In genomic region chr20:1241456-1241855, GRCh38 we compare ENCODE assay signal across 19 cellular contexts. TPM values are rescaled to one million over a fixed set of nuclear protein-coding genes. Genes with fewer than 3 reads are reported as not detected.
DNase-seq lines count a peak whose midpoint lies in the region; ATAC-seq and TF ChIP-seq lines count a peak whose summit lies in the region.
"Had no signal": no experiment of that assay in that cellular context is flagged by ENCODE, and none has a peak within 500 bp of the region (broad histone marks: within the 10 kb centered on the region; RNA-seq: fewer than 3 reads in every experiment).

No MANE protein-coding gene starts in this region.

- peak overlapping the region; percentile 38 for H3K27ac ChIP-seq in mesodermal cell (ENCODE audit: low read depth, low read length, severe bottlenecking)
- H3K27ac ChIP-seq: HL-60 had no signal

- ATAC-seq in GM21447 (IDR thresholded peaks at IDR 0.05; ENCODE audit: unreplicated experiment) = no peak
- no peak for ATAC-seq in mucosa of descending colon
- ATAC-seq: CD8-positive, alpha-beta T cell; GM12878; GM23338 had no signal

- DNase-seq in EH (ENCODE audit: low read depth) (peak; percentile 26), HFFc6 (no peak), endothelial cell (ENCODE audit: low spot score) (peak; percentile 9), RKO (ENCODE audit: low spot score) (no peak), mucosa of descending colon (no peak)
- DNase-seq: CD8-positive, alpha-beta T cell; COR-L47; DMS153; DMS79 treated with DMSO at 0.1 percent for 48 hours; H7; KBM-7 had no signal

- H3K4me3 ChIP-seq in mesodermal cell (ENCODE audit: extremely low read depth, insufficient read depth, low read length, poor library complexity, severe bottlenecking) = no peak overlapping the region
- no peak overlapping the region for H3K4me3 ChIP-seq in mucosa of descending colon
- H3K4me3 ChIP-seq: GM12878, GM23338 had no signal

- H3K27me3 Mint-ChIP-seq in HFFc6 (ENCODE audit: insufficient read depth) (no peaks in the 10 kb centered on the region), endothelial cell (ENCODE audit: unreplicated experiment) (peaks cover 3% of the 10 kb centered on the region)

- no peaks in the 10 kb centered on the region for H3K36me3 ChIP-seq in mesodermal cell (ENCODE audit: control insufficient read depth, insufficient read depth, low read length)
- H3K36me3 ChIP-seq in mucosa of descending colon (ENCODE audit: low read depth) = no peaks in the 10 kb centered on the region

- intact Hi-C loops in mucosa of descending colon (cut with DNase I, micrococcal nuclease) = no loop called here

- H3K4me3 Mint-ChIP-seq in HFFc6 (no peak overlapping the region), endothelial cell (ENCODE audit: unreplicated experiment) (no peak overlapping the region)
- H3K4me3 Mint-ChIP-seq: CD14-positive monocyte; CD8-positive, alpha-beta T cell; GM23338 had no signal

- H3K9me3 Mint-ChIP-seq in HFFc6 (no peaks in the 10 kb centered on the region), endothelial cell (ENCODE audit: unreplicated experiment) (no peaks in the 10 kb centered on the region)
- H3K9me3 Mint-ChIP-seq: CD14-positive monocyte; CD8-positive, alpha-beta T cell; GM23338 had no signal

- H3K27ac Mint-ChIP-seq in HFFc6 (peak overlapping the region; percentile 84), endothelial cell (ENCODE audit: unreplicated experiment) (peak overlapping the region; percentile 78)
- H3K27ac Mint-ChIP-seq: CD14-positive monocyte; CD8-positive, alpha-beta T cell; GM23338 had no signal

- no peaks in the 10 kb centered on the region for H3K9me3 ChIP-seq in mesodermal cell (ENCODE audit: control insufficient read depth, low read length)
- H3K9me3 ChIP-seq in mucosa of descending colon = no peaks in the 10 kb centered on the region

- H3K4me1 ChIP-seq in mesodermal cell (ENCODE audit: control insufficient read depth, insufficient read depth, low read length, poor library complexity, severe bottlenecking) (peaks cover 18% of the 10 kb centered on the region), mucosa of descending colon (ENCODE audit: low read depth) (no peaks in the 10 kb centered on the region)

- peaks cover 39% of the 10 kb centered on the region for H3K4me1 Mint-ChIP-seq in HFFc6 (ENCODE audit: low read depth)
- H3K4me1 Mint-ChIP-seq in endothelial cell (ENCODE audit: unreplicated experiment) = peaks cover 30% of the 10 kb centered on the region

- no peaks in the 10 kb centered on the region for H3K36me3 Mint-ChIP-seq in HFFc6 (ENCODE audit: low read depth)
- H3K36me3 Mint-ChIP-seq in endothelial cell (ENCODE audit: low read depth, unreplicated experiment) = no peaks in the 10 kb centered on the region
- H3K36me3 Mint-ChIP-seq: CD14-positive monocyte; CD8-positive, alpha-beta T cell had no signal

- TF ChIP-seq CTCF in HFFc6 (IDR thresholded peaks at IDR 0.05) = no peak
- no peak for TF ChIP-seq CTCF in endothelial cell (IDR thresholded peaks at IDR 0.05; ENCODE audit: unreplicated experiment)
- no peak for TF ChIP-seq CTCF in mucosa of descending colon (IDR thresholded peaks at IDR 0.05)

RNA-seq across cellular contexts. Expression of gene RAD21L1, which starts 15.6 kb away (rescaled TPM):
- under 1 TPM; 0.35 to 0.89 (median 0.56) TPM for total RNA-seq in HFFc6 (2021; fragmentation: NEBNext Ultra II Directional; extraction: Animal tissue kit (Norgen Biotek cat#: 25700))
- total RNA-seq in endothelial cell (ENCODE audit: unreplicated experiment) (1.1 TPM), mucosa of descending colon (not detected)
- 0.88 TPM for polyA plus RNA-seq in mesodermal cell (2013, experiment 1 of 2)
- 0.66 TPM for polyA plus RNA-seq in mesodermal cell (2013, experiment 2 of 2)
- total RNA-seq: CD8-positive, alpha-beta T cell; G401; GM12878; H7 had no signal
- polyA plus RNA-seq: CD14-positive monocyte, GM12878 had no signal

RNA-seq across cellular contexts. Expression of gene SNPH, which starts 24.6 kb away (rescaled TPM):
- total RNA-seq in HFFc6 (2021; fragmentation: NEBNext Ultra II Directional; extraction: Animal tissue kit (Norgen Biotek cat#: 25700)) = 10 to 100 TPM; 12.0 to 15.3 (median 13.3) TPM
- total RNA-seq in endothelial cell (ENCODE audit: unreplicated experiment) (8.4 TPM), mucosa of descending colon (10 to 100 TPM in 1 of 3 donors, 1 to 10 TPM in 2; 1.1 to 11.7 (median 2.2) TPM)
- polyA plus RNA-seq in mesodermal cell (2013, experiment 1 of 2) = 6.2 TPM
- 6.0 TPM for polyA plus RNA-seq in mesodermal cell (2013, experiment 2 of 2)

RNA-seq across cellular contexts. Expression of gene C20orf202, which starts 38.2 kb away (rescaled TPM):
- not detected for total RNA-seq in HFFc6 (2021; fragmentation: NEBNext Ultra II Directional; extraction: Animal tissue kit (Norgen Biotek cat#: 25700))
- total RNA-seq in endothelial cell (ENCODE audit: unreplicated experiment) = 0.92 TPM
- polyA plus RNA-seq in mesodermal cell (2013, experiment 1 of 2) = 0.66 TPM
- not detected for polyA plus RNA-seq in mesodermal cell (2013, experiment 2 of 2)
- total RNA-seq in mucosa of descending colon = under 1 TPM in 2 of 3 donors, not detected in 1; 0.23 to 0.48 TPM
- total RNA-seq: CD8-positive, alpha-beta T cell; G401; GM12878; GM23338; H7 had no signal
- polyA plus RNA-seq: BJ, CD14-positive monocyte, GM23338 had no signal

RNA-seq across cellular contexts. Expression of gene TMEM74B, which starts 56.7 kb away (rescaled TPM):
- total RNA-seq in HFFc6 (2021; fragmentation: NEBNext Ultra II Directional; extraction: Animal tissue kit (Norgen Biotek cat#: 25700)) = not detected
- total RNA-seq in endothelial cell (ENCODE audit: unreplicated experiment) = 35.4 TPM
- polyA plus RNA-seq in mesodermal cell (2013, experiment 1 of 2) = 14.7 TPM
- 11.1 TPM for polyA plus RNA-seq in mesodermal cell (2013, experiment 2 of 2)
- total RNA-seq in mucosa of descending colon = 1 to 10 TPM in 2 of 3 donors, under 1 TPM in 1; 0.38 to 2.6 (median 2.1) TPM
- total RNA-seq: CD8-positive, alpha-beta T cell; G401; GM12878 had no signal
- polyA plus RNA-seq: CD14-positive monocyte had no signal

Comparison
In these comparisons a context has a peak if more than half of its experiments do, and no peak if none do; other contexts are left out.
1. DNase-seq: peak in EH (single experiment) and endothelial cell (single experiment); none in HFFc6 (single experiment), RKO (single experiment) and mucosa of descending colon (0 of 3).